ENCODE assay signal across 23 cellular contexts in genomic region chr11:112632866-112633505, GRCh38.
"Had no signal": no experiment of that assay in that cellular context is flagged by ENCODE, and none has a peak within 500 bp of the region (broad histone marks: within the 10 kb centered on the region; RNA-seq: fewer than 3 reads in every experiment).

No MANE protein-coding gene starts in this region.

- H3K36me3 Mint-ChIP-seq: activated naive CD4-positive, alpha-beta T cell treated with anti-CD3 and anti-CD28 coated beads, Interleukin-2, amount 50 U/mL, for 72 hours; memory B cell had no signal

- H3K4me1 ChIP-seq: adrenal gland, right atrium auricular region, tibial nerve, uterus had no signal

- H3K27me3 ChIP-seq: adrenal gland, dorsolateral prefrontal cortex, right atrium auricular region, tibial nerve, uterus had no signal

- H3K9me3 Mint-ChIP-seq: activated CD4-positive, alpha-beta T cell treated with anti-CD3 and anti-CD28 coated beads, Interleukin-2, amount 10 ng/mL, durations not matched to agents 7 days and 5 days; activated naive CD4-positive, alpha-beta T cell treated with anti-CD3 and anti-CD28 coated beads, Interleukin-2, amount 50 U/mL, for 72 hours; memory B cell; stimulated activated naive CD8-positive, alpha-beta T cell treated with anti-CD3 and anti-CD28 coated beads, Interleukin-15, Interleukin-2, amounts not matched to agents 100 ng/mL and 50 ng/mL, for 24 hours; T-helper 1 cell treated with Interleukin-12 subunit alpha and Interleukin-12 subunit beta and Interleukin-4 antibody, amounts not matched to agents 30 μg/mL and 1 μg/mL, for 36 hours had no signal

- H3K27ac ChIP-seq: adrenal gland, epithelial cell of prostate, gastrocnemius medialis, right atrium auricular region, skin epidermis, tibial nerve, uterus had no signal

- DNase-seq: activated CD4-positive, alpha-beta T cell treated with anti-CD3 and anti-CD28 coated beads, Interleukin-2, amount 10 ng/mL, durations not matched to agents 7 days and 5 days; activated CD8-positive, alpha-beta memory T cell treated with anti-CD3 and anti-CD28 coated beads, Interleukin-2, amount 50 U/mL, for 48 hours; activated gamma-delta T cell; adrenal gland; caudate nucleus; dorsolateral prefrontal cortex; gastrocnemius medialis; head of caudate nucleus; left ventricle myocardium superior; stimulated activated CD4-positive, alpha-beta T cell treated with anti-CD3 and anti-CD28 coated beads, Interleukin-15, amount 100 ng/mL, for 24 hours; stimulated activated CD4-positive, alpha-beta T cell treated with anti-CD3 and anti-CD28 coated beads, Interleukin-2, amount 100 ng/mL, for 48 hours; uterus had no signal

- H3K36me3 ChIP-seq: adrenal gland, gastrocnemius medialis, right atrium auricular region, tibial nerve, uterus had no signal

- FAIRE-seq: colon had no signal

- ATAC-seq: activated naive CD4-positive, alpha-beta T cell treated with anti-CD3 and anti-CD28 coated beads, Interleukin-2, amount 50 U/mL, for 72 hours; gastrocnemius medialis; left ventricle myocardium superior had no signal

- H3K4me3 Mint-ChIP-seq: activated CD4-positive, alpha-beta T cell treated with anti-CD3 and anti-CD28 coated beads, Interleukin-2, amount 10 ng/mL, durations not matched to agents 7 days and 5 days; memory B cell; neural crest cell; stimulated activated naive CD8-positive, alpha-beta T cell treated with anti-CD3 and anti-CD28 coated beads, Interleukin-15, Interleukin-2, amounts not matched to agents 100 ng/mL and 50 ng/mL, for 24 hours; T-helper 1 cell treated with Interleukin-12 subunit alpha and Interleukin-12 subunit beta and Interleukin-4 antibody, amounts not matched to agents 30 μg/mL and 1 μg/mL, for 36 hours had no signal

- H3K4me3 ChIP-seq: adrenal gland, dorsolateral prefrontal cortex, gastrocnemius medialis, right atrium auricular region, skin epidermis, tibial nerve, uterus had no signal

- H3K27ac Mint-ChIP-seq: activated CD4-positive, alpha-beta T cell treated with anti-CD3 and anti-CD28 coated beads, Interleukin-2, amount 10 ng/mL, durations not matched to agents 7 days and 5 days; activated naive CD4-positive, alpha-beta T cell treated with anti-CD3 and anti-CD28 coated beads, Interleukin-2, amount 50 U/mL, for 72 hours; memory B cell; progenitor cell of endocrine pancreas; stimulated activated naive CD8-positive, alpha-beta T cell treated with anti-CD3 and anti-CD28 coated beads, Interleukin-15, Interleukin-2, amounts not matched to agents 100 ng/mL and 50 ng/mL, for 24 hours; T-helper 1 cell treated with Interleukin-12 subunit alpha and Interleukin-12 subunit beta and Interleukin-4 antibody, amounts not matched to agents 30 μg/mL and 1 μg/mL, for 36 hours had no signal

- H3K9me3 ChIP-seq: adrenal gland, gastrocnemius medialis, right atrium auricular region, tibial nerve, uterus had no signal

- H3K4me1 Mint-ChIP-seq: activated CD4-positive, alpha-beta T cell treated with anti-CD3 and anti-CD28 coated beads, Interleukin-2, amount 10 ng/mL, durations not matched to agents 7 days and 5 days; memory B cell had no signal
